ENCODE assay signal across 18 cellular contexts in genomic region chr12:14915736-14916135, GRCh38.
"Had no signal": no experiment of that assay in that cellular context is flagged by ENCODE, and none has a peak within 500 bp of the region (broad histone marks: within the 10 kb centered on the region; RNA-seq: fewer than 3 reads in every experiment).

No MANE protein-coding gene starts in this region.

- H3K4me1 ChIP-seq: colonic mucosa, foreskin keratinocyte, uterus had no signal

- H3K27me3 ChIP-seq: colonic mucosa, foreskin keratinocyte, heart right ventricle, ovary, stomach, uterus had no signal

- ATAC-seq: foreskin keratinocyte; heart right ventricle; mucosa of descending colon; naive thymus-derived CD8-positive, alpha-beta T cell; right cardiac atrium had no signal

- H3K4me3 ChIP-seq: colonic mucosa, heart right ventricle, mucosa of descending colon, ovary, stomach, uterus had no signal

- H3K27ac ChIP-seq: colonic mucosa, foreskin keratinocyte, heart right ventricle, ovary, stomach, uterus had no signal

- H3K36me3 ChIP-seq: colonic mucosa, ovary, uterus had no signal

- FAIRE-seq: endothelial cell of umbilical vein, islet of Langerhans, small intestine had no signal

- H3K9me3 ChIP-seq: colonic mucosa, heart right ventricle, mucosa of descending colon, ovary, stomach, uterus had no signal

- DNase-seq: colonic mucosa; dermis blood vessel endothelial cell; erythroblast; foreskin keratinocyte; heart right ventricle; hypothalamus; kidney glomerular epithelial cell; mucosa of descending colon; naive thymus-derived CD8-positive, alpha-beta T cell; ovary; right cardiac atrium; small intestine; stimulated activated CD4-positive, alpha-beta T cell treated with anti-CD3 and anti-CD28 coated beads, Interleukin-12 subunit alpha, Interleukin-12 subunit beta, amount 100 ng/mL, for 4 hours; stimulated activated naive CD4-positive, alpha-beta T cell; stomach; uterus had no signal
